1 cellular context compared by ENCODE assay signal in genomic region chr15:34650177-34650576, GRCh38.
TF ChIP-seq lines count a peak whose summit lies in the region.

No MANE protein-coding gene starts in this region.

TF ChIP-seq in K562, 482 proteins besides CTCF, POLR2A, EP300 and RAD21 (continued from another document and continues in another):
- no peak for TF ChIP-seq GTF3C2 (IDR thresholded peaks at IDR 0.05; ENCODE audit: borderline replicate concordance, extremely low read depth, insufficient read length)
- no peak for TF ChIP-seq MXI1 (IDR thresholded peaks at IDR 0.05; ENCODE audit: low read depth, low read length)
- TF ChIP-seq TAF15 (IDR thresholded peaks at IDR 0.05; ENCODE audit: low read depth, low read length): no peak
- TF ChIP-seq SMARCC2 (IDR thresholded peaks at IDR 0.05; ENCODE audit: low read depth): no peak
- TF ChIP-seq ZSCAN29 (IDR thresholded peaks at IDR 0.05): no peak
- no peak for TF ChIP-seq ZNF253 (CRISPR knock-in tag; conservative IDR thresholded peaks at IDR 0.05)
- TF ChIP-seq SMARCA4 (IDR thresholded peaks at IDR 0.05): 0 out of 2 replicates have a peak, but pooled peaks have one; percentile 10
- TF ChIP-seq ZNF668 (CRISPR knock-in tag; IDR thresholded peaks at IDR 0.05): no peak
- no peak for TF ChIP-seq NR2C1 (IDR thresholded peaks at IDR 0.05)
- TF ChIP-seq NR2C1 (tag; IDR thresholded peaks at IDR 0.05): no peak
- no peak for TF ChIP-seq ZNF696 (CRISPR knock-in tag; conservative IDR thresholded peaks at IDR 0.05)
- TF ChIP-seq ZNF3 (CRISPR knock-in tag; IDR thresholded peaks at IDR 0.05): no peak
- no peak for TF ChIP-seq FOXA3 (CRISPR knock-in tag; conservative IDR thresholded peaks at IDR 0.05 in 1 of 2, IDR thresholded peaks at IDR 0.05 in 1 of 2)
- TF ChIP-seq SMARCE1 (IDR thresholded peaks at IDR 0.05): 0 out of 2 replicates have a peak, but pooled peaks have one; percentile 7
- no peak for TF ChIP-seq FOS (IDR thresholded peaks at IDR 0.05; ENCODE audit: extremely low read depth, insufficient read length)
- TF ChIP-seq SNIP1 (IDR thresholded peaks at IDR 0.05; ENCODE audit: low read depth): no peak
- TF ChIP-seq ZNF165 (CRISPR knock-in tag; IDR thresholded peaks at IDR 0.05; ENCODE audit: borderline replicate concordance): no peak
- TF ChIP-seq HDAC6 (IDR thresholded peaks at IDR 0.05; ENCODE audit: low read depth, low read length): no peak
- TF ChIP-seq, protein P1, sequence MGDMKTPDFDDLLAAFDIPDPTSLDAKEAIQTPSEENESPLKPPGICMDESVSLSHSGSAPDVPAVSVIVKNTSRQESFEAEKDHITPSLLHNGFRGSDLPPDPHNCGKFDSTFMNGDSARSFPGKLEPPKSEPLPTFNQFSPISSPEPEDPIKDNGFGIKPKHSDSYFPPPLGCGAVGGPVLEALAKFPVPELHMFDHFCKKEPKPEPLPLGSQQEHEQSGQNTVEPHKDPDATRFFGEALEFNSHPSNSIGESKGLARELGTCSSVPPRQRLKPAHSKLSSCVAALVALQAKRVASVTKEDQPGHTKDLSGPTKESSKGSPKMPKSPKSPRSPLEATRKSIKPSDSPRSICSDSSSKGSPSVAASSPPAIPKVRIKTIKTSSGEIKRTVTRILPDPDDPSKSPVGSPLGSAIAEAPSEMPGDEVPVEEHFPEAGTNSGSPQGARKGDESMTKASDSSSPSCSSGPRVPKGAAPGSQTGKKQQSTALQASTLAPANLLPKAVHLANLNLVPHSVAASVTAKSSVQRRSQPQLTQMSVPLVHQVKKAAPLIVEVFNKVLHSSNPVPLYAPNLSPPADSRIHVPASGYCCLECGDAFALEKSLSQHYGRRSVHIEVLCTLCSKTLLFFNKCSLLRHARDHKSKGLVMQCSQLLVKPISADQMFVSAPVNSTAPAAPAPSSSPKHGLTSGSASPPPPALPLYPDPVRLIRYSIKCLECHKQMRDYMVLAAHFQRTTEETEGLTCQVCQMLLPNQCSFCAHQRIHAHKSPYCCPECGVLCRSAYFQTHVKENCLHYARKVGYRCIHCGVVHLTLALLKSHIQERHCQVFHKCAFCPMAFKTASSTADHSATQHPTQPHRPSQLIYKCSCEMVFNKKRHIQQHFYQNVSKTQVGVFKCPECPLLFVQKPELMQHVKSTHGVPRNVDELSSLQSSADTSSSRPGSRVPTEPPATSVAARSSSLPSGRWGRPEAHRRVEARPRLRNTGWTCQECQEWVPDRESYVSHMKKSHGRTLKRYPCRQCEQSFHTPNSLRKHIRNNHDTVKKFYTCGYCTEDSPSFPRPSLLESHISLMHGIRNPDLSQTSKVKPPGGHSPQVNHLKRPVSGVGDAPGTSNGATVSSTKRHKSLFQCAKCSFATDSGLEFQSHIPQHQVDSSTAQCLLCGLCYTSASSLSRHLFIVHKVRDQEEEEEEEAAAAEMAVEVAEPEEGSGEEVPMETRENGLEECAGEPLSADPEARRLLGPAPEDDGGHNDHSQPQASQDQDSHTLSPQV (IDR thresholded peaks at IDR 0.05): peak; percentile 43; the same call in 1 of the 2 replicates
- TF ChIP-seq DNMT1 (IDR thresholded peaks at IDR 0.05): no peak
- no peak for TF ChIP-seq CBX3 (IDR thresholded peaks at IDR 0.05; ENCODE audit: borderline replicate concordance in 1 of 2, low read length in 2 of 2)
- no peak for TF ChIP-seq TAL1 (IDR thresholded peaks at IDR 0.05)
- TF ChIP-seq YY1 (IDR thresholded peaks at IDR 0.05; ENCODE audit: borderline replicate concordance in 1 of 3, control insufficient read depth in 1 of 3, extremely low read depth in 1 of 3, insufficient read depth in 3 of 3, insufficient read length in 1 of 3, insufficient replicate concordance in 2 of 3, low read depth in 1 of 3, low read length in 2 of 3): no peak
- TF ChIP-seq TCF7 (IDR thresholded peaks at IDR 0.05; ENCODE audit: borderline replicate concordance): no peak
- TF ChIP-seq HNRNPLL (IDR thresholded peaks at IDR 0.05; ENCODE audit: low read depth, low read length, poor library complexity, severe bottlenecking): no peak
- TF ChIP-seq SETDB1 (IDR thresholded peaks at IDR 0.05; ENCODE audit: low read length): no peak
- no peak for TF ChIP-seq ZNF644 (tag; IDR thresholded peaks at IDR 0.05; ENCODE audit: low read depth)
- TF ChIP-seq SMAD4 (CRISPR knock-in tag; conservative IDR thresholded peaks at IDR 0.05): 0 out of 2 replicates have a peak, but pooled peaks have one; percentile 18
- no peak for TF ChIP-seq MEF2D (tag; conservative IDR thresholded peaks at IDR 0.05; ENCODE audit: low read depth)
- TF ChIP-seq BCOR (IDR thresholded peaks at IDR 0.05): no peak
- no peak for TF ChIP-seq TRIM28 (IDR thresholded peaks at IDR 0.05)
- TF ChIP-seq, protein P2, sequence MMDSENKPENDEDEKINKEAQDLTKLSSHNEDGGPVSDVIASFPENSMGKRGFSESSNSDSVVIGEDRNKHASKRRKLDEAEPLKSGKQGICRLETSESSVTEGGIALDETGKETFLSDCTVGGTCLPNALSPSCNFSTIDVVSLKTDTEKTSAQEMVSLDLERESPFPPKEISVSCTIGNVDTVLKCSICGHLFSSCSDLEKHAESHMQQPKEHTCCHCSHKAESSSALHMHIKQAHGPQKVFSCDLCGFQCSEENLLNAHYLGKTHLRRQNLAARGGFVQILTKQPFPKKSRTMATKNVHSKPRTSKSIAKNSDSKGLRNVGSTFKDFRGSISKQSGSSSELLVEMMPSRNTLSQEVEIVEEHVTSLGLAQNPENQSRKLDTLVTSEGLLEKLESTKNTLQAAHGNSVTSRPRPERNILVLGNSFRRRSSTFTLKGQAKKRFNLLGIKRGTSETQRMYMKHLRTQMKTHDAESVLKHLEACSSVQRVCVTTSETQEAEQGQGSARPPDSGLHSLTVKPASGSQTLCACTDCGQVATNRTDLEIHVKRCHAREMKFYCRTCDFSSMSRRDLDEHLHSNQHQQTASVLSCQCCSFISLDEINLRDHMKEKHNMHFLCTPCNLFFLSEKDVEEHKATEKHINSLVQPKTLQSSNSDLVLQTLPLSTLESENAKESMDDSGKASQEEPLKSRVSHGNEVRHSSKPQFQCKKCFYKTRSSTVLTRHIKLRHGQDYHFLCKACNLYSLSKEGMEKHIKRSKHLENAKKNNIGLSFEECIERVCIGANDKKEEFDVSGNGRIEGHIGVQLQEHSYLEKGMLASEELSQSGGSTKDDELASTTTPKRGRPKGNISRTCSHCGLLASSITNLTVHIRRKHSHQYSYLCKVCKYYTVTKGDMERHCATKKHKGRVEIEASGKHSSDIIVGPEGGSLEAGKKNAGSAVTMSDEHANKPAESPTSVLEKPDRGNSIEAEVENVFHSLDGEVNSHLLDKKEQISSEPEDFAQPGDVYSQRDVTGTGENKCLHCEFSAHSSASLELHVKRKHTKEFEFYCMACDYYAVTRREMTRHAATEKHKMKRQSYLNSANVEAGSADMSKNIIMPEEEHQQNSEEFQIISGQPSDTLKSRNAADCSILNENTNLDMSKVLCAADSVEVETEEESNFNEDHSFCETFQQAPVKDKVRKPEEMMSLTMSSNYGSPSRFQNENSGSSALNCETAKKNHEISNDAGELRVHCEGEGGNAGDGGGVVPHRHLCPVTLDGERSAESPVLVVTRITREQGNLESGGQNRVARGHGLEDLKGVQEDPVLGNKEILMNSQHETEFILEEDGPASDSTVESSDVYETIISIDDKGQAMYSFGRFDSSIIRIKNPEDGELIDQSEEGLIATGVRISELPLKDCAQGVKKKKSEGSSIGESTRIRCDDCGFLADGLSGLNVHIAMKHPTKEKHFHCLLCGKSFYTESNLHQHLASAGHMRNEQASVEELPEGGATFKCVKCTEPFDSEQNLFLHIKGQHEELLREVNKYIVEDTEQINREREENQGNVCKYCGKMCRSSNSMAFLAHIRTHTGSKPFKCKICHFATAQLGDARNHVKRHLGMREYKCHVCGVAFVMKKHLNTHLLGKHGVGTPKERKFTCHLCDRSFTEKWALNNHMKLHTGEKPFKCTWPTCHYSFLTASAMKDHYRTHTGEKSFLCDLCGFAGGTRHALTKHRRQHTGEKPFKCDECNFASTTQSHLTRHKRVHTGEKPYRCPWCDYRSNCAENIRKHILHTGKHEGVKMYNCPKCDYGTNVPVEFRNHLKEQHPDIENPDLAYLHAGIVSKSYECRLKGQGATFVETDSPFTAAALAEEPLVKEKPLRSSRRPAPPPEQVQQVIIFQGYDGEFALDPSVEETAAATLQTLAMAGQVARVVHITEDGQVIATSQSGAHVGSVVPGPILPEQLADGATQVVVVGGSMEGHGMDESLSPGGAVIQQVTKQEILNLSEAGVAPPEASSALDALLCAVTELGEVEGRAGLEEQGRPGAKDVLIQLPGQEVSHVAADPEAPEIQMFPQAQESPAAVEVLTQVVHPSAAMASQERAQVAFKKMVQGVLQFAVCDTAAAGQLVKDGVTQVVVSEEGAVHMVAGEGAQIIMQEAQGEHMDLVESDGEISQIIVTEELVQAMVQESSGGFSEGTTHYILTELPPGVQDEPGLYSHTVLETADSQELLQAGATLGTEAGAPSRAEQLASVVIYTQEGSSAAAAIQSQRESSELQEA (IDR thresholded peaks at IDR 0.05; ENCODE audit: low read depth): no peak
- TF ChIP-seq SP1 (CRISPR knock-in tag; IDR thresholded peaks at IDR 0.05): no peak
- TF ChIP-seq LCOR (CRISPR knock-in tag; IDR thresholded peaks at IDR 0.05): no peak
- no peak for TF ChIP-seq TBP (optimal IDR thresholded peaks at IDR 0.05; ENCODE audit: low read depth, low read length)
- TF ChIP-seq JUN (IDR thresholded peaks at IDR 0.05; ENCODE audit: borderline replicate concordance, low read depth, low read length): no peak
- no peak for TF ChIP-seq JUN (CRISPR knock-in tag; IDR thresholded peaks at IDR 0.05; ENCODE audit: borderline replicate concordance)
- TF ChIP-seq, protein P3, sequence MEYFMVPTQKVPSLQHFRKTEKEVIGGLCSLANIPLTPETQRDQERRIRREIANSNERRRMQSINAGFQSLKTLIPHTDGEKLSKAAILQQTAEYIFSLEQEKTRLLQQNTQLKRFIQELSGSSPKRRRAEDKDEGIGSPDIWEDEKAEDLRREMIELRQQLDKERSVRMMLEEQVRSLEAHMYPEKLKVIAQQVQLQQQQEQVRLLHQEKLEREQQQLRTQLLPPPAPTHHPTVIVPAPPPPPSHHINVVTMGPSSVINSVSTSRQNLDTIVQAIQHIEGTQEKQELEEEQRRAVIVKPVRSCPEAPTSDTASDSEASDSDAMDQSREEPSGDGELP (CRISPR knock-in tag; IDR thresholded peaks at IDR 0.05; ENCODE audit: borderline replicate concordance): no peak; the same call in 1 of the 2 replicates
- TF ChIP-seq ZNF282 (CRISPR knock-in tag; IDR thresholded peaks at IDR 0.05): no peak
- TF ChIP-seq, protein P4, sequence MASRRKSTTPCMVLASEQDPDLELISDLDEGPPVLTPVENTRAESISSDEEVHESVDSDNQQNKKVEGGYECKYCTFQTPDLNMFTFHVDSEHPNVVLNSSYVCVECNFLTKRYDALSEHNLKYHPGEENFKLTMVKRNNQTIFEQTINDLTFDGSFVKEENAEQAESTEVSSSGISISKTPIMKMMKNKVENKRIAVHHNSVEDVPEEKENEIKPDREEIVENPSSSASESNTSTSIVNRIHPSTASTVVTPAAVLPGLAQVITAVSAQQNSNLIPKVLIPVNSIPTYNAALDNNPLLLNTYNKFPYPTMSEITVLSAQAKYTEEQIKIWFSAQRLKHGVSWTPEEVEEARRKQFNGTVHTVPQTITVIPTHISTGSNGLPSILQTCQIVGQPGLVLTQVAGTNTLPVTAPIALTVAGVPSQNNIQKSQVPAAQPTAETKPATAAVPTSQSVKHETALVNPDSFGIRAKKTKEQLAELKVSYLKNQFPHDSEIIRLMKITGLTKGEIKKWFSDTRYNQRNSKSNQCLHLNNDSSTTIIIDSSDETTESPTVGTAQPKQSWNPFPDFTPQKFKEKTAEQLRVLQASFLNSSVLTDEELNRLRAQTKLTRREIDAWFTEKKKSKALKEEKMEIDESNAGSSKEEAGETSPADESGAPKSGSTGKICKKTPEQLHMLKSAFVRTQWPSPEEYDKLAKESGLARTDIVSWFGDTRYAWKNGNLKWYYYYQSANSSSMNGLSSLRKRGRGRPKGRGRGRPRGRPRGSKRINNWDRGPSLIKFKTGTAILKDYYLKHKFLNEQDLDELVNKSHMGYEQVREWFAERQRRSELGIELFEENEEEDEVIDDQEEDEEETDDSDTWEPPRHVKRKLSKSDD (conservative IDR thresholded peaks at IDR 0.05; ENCODE audit: low read length): no peak
- TF ChIP-seq, protein P5, sequence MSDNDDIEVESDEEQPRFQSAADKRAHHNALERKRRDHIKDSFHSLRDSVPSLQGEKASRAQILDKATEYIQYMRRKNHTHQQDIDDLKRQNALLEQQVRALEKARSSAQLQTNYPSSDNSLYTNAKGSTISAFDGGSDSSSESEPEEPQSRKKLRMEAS (CRISPR knock-in tag; IDR thresholded peaks at IDR 0.05): no peak
- no peak for TF ChIP-seq NCOA2 (IDR thresholded peaks at IDR 0.05; ENCODE audit: partially characterized antibody in 2 of 2)
- TF ChIP-seq DMBX1 (CRISPR knock-in tag; IDR thresholded peaks at IDR 0.05; ENCODE audit: borderline replicate concordance): peak; percentile 36; the same call in 1 of the 2 replicates
- TF ChIP-seq ZFP30 (CRISPR knock-in tag; IDR thresholded peaks at IDR 0.05; ENCODE audit: borderline replicate concordance): no peak
- TF ChIP-seq, protein P6, sequence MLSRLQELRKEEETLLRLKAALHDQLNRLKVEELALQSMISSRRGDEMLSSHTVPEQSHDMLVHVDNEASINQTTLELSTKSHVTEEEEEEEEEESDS (CRISPR knock-in tag; IDR thresholded peaks at IDR 0.05): no peak
- TF ChIP-seq ZZZ3 (IDR thresholded peaks at IDR 0.05): no peak
